Comparison of ENCODE assay signal across 2 cellular contexts in genomic region chr19:405138-405965, GRCh38.
TF ChIP-seq lines count a peak whose summit lies in the region.

No MANE protein-coding gene starts in this region.

TF ChIP-seq in A549, 52 proteins besides CTCF, POLR2A, EP300 and RAD21:
- TF ChIP-seq HEYL (CRISPR knock-in tag; IDR thresholded peaks at IDR 0.05) (no peak), CEBPB (IDR thresholded peaks at IDR 0.05) (no peak), E2F6 (IDR thresholded peaks at IDR 0.05; ENCODE audit: borderline replicate concordance, low read depth) (no peak), EHF (CRISPR knock-in tag; IDR thresholded peaks at IDR 0.05) (no peak), ESRRA (IDR thresholded peaks at IDR 0.05; ENCODE audit: borderline replicate concordance, low read length) (no peak), FOXS1 (CRISPR knock-in tag; IDR thresholded peaks at IDR 0.05) (no peak), POLR2AphosphoS2 (conservative IDR thresholded peaks at IDR 0.05; ENCODE audit: low read length) (no peak), ZC3H11A (IDR thresholded peaks at IDR 0.05) (no peak), HOXB13 (CRISPR knock-in tag; IDR thresholded peaks at IDR 0.05; ENCODE audit: low read depth) (no peak), HMGXB4 (CRISPR knock-in tag; IDR thresholded peaks at IDR 0.05; ENCODE audit: borderline replicate concordance) (no peak), MAFK (IDR thresholded peaks at IDR 0.05; ENCODE audit: partially characterized antibody) (no peak), TP53 (CRISPR knock-in tag; IDR thresholded peaks at IDR 0.05) (no peak), CHD4 (IDR thresholded peaks at IDR 0.05; ENCODE audit: borderline replicate concordance) (no peak), PHF8 (IDR thresholded peaks at IDR 0.05; ENCODE audit: borderline replicate concordance, low read depth) (no peak), ZSCAN20 (CRISPR knock-in tag; IDR thresholded peaks at IDR 0.05) (no peak), KDM5A (IDR thresholded peaks at IDR 0.05) (no peak), HDAC2 (IDR thresholded peaks at IDR 0.05) (no peak)

TF ChIP-seq in WTC11, 78 proteins besides CTCF, POLR2A, EP300 and RAD21:
- TF ChIP-seq SP1 (CRISPR knock-in tag; conservative IDR thresholded peaks at IDR 0.05) (no peak), SMAD4 (CRISPR knock-in tag; IDR thresholded peaks at IDR 0.05) (no peak), ZNF532 (CRISPR knock-in tag; IDR thresholded peaks at IDR 0.05; ENCODE audit: borderline replicate concordance) (no peak), RORB (CRISPR knock-in tag; IDR thresholded peaks at IDR 0.05) (no peak), ZNF121 (CRISPR knock-in tag; IDR thresholded peaks at IDR 0.05) (no peak), CBFB (CRISPR knock-in tag; IDR thresholded peaks at IDR 0.05; ENCODE audit: low read depth) (no peak)
TF ChIP-seq in WTC11: peak in this region for 0.
